In genomic region chr22:19608114-19608494, GRCh38 we compare ENCODE assay signal across 16 cellular contexts.
DNase-seq lines count a peak whose midpoint lies in the region; TF ChIP-seq lines count a peak whose summit lies in the region.
"Had no signal": no experiment of that assay in that cellular context is flagged by ENCODE, and none has a peak within 500 bp of the region (broad histone marks: within the 10 kb centered on the region; RNA-seq: fewer than 3 reads in every experiment).

No MANE protein-coding gene starts in this region.

- H2BK20ac ChIP-seq in H9 (ENCODE audit: low read depth, low read length, poor library complexity, severe bottlenecking): no peak overlapping the region

- in situ Hi-C loops in HAP-1 (cut with MboI; ENCODE audit: low sequenced_read_pairs): no loop called here

- no peak overlapping the region for H2AK5ac ChIP-seq in H9 (ENCODE audit: insufficient read length, low read length)

- H3K27ac ChIP-seq in H9 (ENCODE audit: insufficient read length, low read depth, low read length) (no peak overlapping the region), caudate nucleus (ENCODE audit: low read depth, low read length) (peak overlapping the region; percentile 64), prostate gland (peak overlapping the region; percentile 89 to 97), smooth muscle cell (ENCODE audit: low read depth) (no peak overlapping the region)
- H3K27ac ChIP-seq: A549 had no signal

- CTCF ChIA-PET in activated CD4-positive, alpha-beta T cell treated with anti-CD3 and anti-CD28 coated beads, Interleukin-2, amount 10 ng/mL, durations not matched to agents 7 days and 5 days (lab: Charles Lee): interaction anchor here (0.7 to 1.5 kb wide), 4 partner anchors 20 to 209 kb away, joined by 3 read pairs; no protein-coding TSS in a partner anchor

- H3K79me2 ChIP-seq in H9 (ENCODE audit: insufficient read depth, low read length) (no peaks in the 10 kb centered on the region), smooth muscle cell (ENCODE audit: low read depth) (no peaks in the 10 kb centered on the region)

- no peaks in the 10 kb centered on the region for H4K20me1 ChIP-seq in H9 (ENCODE audit: control insufficient read depth, insufficient read depth, insufficient read length)
- H4K20me1 ChIP-seq in smooth muscle cell (ENCODE audit: low read depth): no peaks in the 10 kb centered on the region

- TF ChIP-seq CTCF in H9 (conservative IDR thresholded peaks at IDR 0.05) (no peak), prostate gland (IDR thresholded peaks at IDR 0.05) (no peak), smooth muscle cell (IDR thresholded peaks at IDR 0.05; ENCODE audit: borderline replicate concordance, insufficient read depth, poor library complexity, severe bottlenecking) (no peak)

- DNase-seq in activated CD4-positive, alpha-beta T cell treated with anti-CD3 and anti-CD28 coated beads, Interleukin-2, amount 10 ng/mL, durations not matched to agents 7 days and 5 days: no peak
- no peak for DNase-seq in activated CD4-positive, alpha-beta T cell treated with anti-CD3 and anti-CD28 coated beads for 48 hours
- DNase-seq in H9 (no peak), caudate nucleus (lab: John Stamatoyannopoulos, UW) (no peak), prostate gland (ENCODE audit: low spot score) (no peak), NCI-H345 (lab: John Stamatoyannopoulos, UW) (no peak), smooth muscle cell (lab: John Stamatoyannopoulos, UW; ENCODE audit: unreplicated experiment) (no peak), HAP-1 (ENCODE audit: low spot score in 2 of 2) (no peak)
- DNase-seq: activated gamma-delta T cell treated with Interleukin-2 at 50 U/mL for 16 hours, hypothalamus, natural killer cell, NCI-H82, OCI-M1 had no signal

- no peak overlapping the region for H2BK12ac ChIP-seq in H9 (ENCODE audit: insufficient read length, low read depth, low read length)

- H2BK15ac ChIP-seq in H9 (ENCODE audit: low read depth, low read length): no peak overlapping the region

- H4K5ac ChIP-seq in H9 (ENCODE audit: insufficient read length, low read depth, low read length): no peak overlapping the region

- no peak overlapping the region for H3T11ph ChIP-seq in H9 (ENCODE audit: low read length)

- H4K8ac ChIP-seq in H9 (replicated peaks; ENCODE audit: insufficient read length, low read depth, low read length): no peak overlapping the region

- H3K27me3 Mint-ChIP-seq in activated CD4-positive, alpha-beta T cell treated with anti-CD3 and anti-CD28 coated beads, Interleukin-2, amount 10 ng/mL, durations not matched to agents 7 days and 5 days: no peaks in the 10 kb centered on the region
- no peaks in the 10 kb centered on the region; the same call in 1 of the 2 replicates for H3K27me3 Mint-ChIP-seq in H9 (ENCODE audit: low read depth)

- H2AFZ ChIP-seq in H9 (ENCODE audit: low read length) (no peak overlapping the region), smooth muscle cell (ENCODE audit: low read depth) (no peak overlapping the region)

- H3K14ac ChIP-seq in H9 (ENCODE audit: insufficient read depth, low read length): 0 out of 2 replicates have a peak overlapping the region, but pooled peaks have one; percentile 11

- H2BK5ac ChIP-seq in H9 (ENCODE audit: insufficient read length, low read length): no peak overlapping the region

- no peak overlapping the region for H2BK120ac ChIP-seq in H9 (ENCODE audit: low read depth, low read length, poor library complexity, severe bottlenecking)

- no peaks in the 10 kb centered on the region for H3K36me3 Mint-ChIP-seq in activated CD4-positive, alpha-beta T cell treated with anti-CD3 and anti-CD28 coated beads, Interleukin-2, amount 10 ng/mL, durations not matched to agents 7 days and 5 days (ENCODE audit: low read depth)
- no peaks in the 10 kb centered on the region for H3K36me3 Mint-ChIP-seq in H9 (ENCODE audit: insufficient read depth in 1 of 3, low read depth in 3 of 3)
- H3K36me3 Mint-ChIP-seq: memory B cell, natural killer cell had no signal

- H3K36me3 ChIP-seq in prostate gland (no peaks in the 10 kb centered on the region), smooth muscle cell (ENCODE audit: low read depth) (no peaks in the 10 kb centered on the region), HAP-1 (replicated peaks) (no peaks in the 10 kb centered on the region)

- intact Hi-C loops in prostate gland (cut with DNase I): no loop called here

- no peaks in the 10 kb centered on the region for H3K9me3 ChIP-seq in H9 (ENCODE audit: control insufficient read depth, low read depth, low read length)
- H3K9me3 ChIP-seq in prostate gland: no peaks in the 10 kb centered on the region
- H3K9me3 ChIP-seq in smooth muscle cell (replicated peaks; ENCODE audit: low read depth): no peaks in the 10 kb centered on the region
- no peaks in the 10 kb centered on the region for H3K9me3 ChIP-seq in HAP-1
- H3K9me3 ChIP-seq: A549 had no signal

- no peak overlapping the region for H3K4me3 Mint-ChIP-seq in activated CD4-positive, alpha-beta T cell treated with anti-CD3 and anti-CD28 coated beads, Interleukin-2, amount 10 ng/mL, durations not matched to agents 7 days and 5 days
- no peak overlapping the region for H3K4me3 Mint-ChIP-seq in H9
- H3K4me3 Mint-ChIP-seq: memory B cell, natural killer cell had no signal

- H3K9me3 Mint-ChIP-seq in activated CD4-positive, alpha-beta T cell treated with anti-CD3 and anti-CD28 coated beads, Interleukin-2, amount 10 ng/mL, durations not matched to agents 7 days and 5 days: peaks cover 4% of the 10 kb centered on the region
- H3K9me3 Mint-ChIP-seq in H9: no peaks in the 10 kb centered on the region
- H3K9me3 Mint-ChIP-seq: memory B cell, natural killer cell had no signal

- H3K4me1 Mint-ChIP-seq in activated CD4-positive, alpha-beta T cell treated with anti-CD3 and anti-CD28 coated beads, Interleukin-2, amount 10 ng/mL, durations not matched to agents 7 days and 5 days: peaks cover 55% of the 10 kb centered on the region
- peaks cover 31 to 52% of the 10 kb centered on the region in 2 experiments for H3K4me1 Mint-ChIP-seq in H9
- H3K4me1 Mint-ChIP-seq: natural killer cell had no signal

- no peak overlapping the region for H3K23ac ChIP-seq in H9 (ENCODE audit: insufficient read length, low read depth, low read length)

- H4K91ac ChIP-seq in H9 (ENCODE audit: insufficient read length, low read depth, low read length): no peak overlapping the region

- no peak overlapping the region for H3K4me2 ChIP-seq in H9 (ENCODE audit: insufficient read depth, insufficient read length, low read length)
- no peak overlapping the region for H3K4me2 ChIP-seq in smooth muscle cell
- H3K4me2 ChIP-seq: A549 had no signal

- H3K27me3 ChIP-seq in H9 (ENCODE audit: insufficient read depth, low read length) (no peaks in the 10 kb centered on the region), prostate gland (replicated peaks; ENCODE audit: insufficient read depth) (no peaks in the 10 kb centered on the region), smooth muscle cell (ENCODE audit: low read depth) (peaks cover 17% of the 10 kb centered on the region), HAP-1 (ENCODE audit: low read depth) (no peaks in the 10 kb centered on the region; the same call in 1 of the 2 replicates)

- no CpG with 5 or more reads among the region's 2 CpGs for WGBS in H9 (ENCODE audit: extremely low coverage, insufficient read length, low lambda C conversion rate)
- 77% methylated on average over 2 of the region's 2 CpGs for WGBS in prostate gland
- WGBS in smooth muscle cell (ENCODE audit: low lambda C conversion rate): 86% methylated on average over 2 of the region's 2 CpGs

- H3K18ac ChIP-seq in H9 (ENCODE audit: insufficient read length, low read depth, low read length): no peak overlapping the region

- no peaks in the 10 kb centered on the region for H3F3A ChIP-seq in smooth muscle cell (ENCODE audit: low read depth)

- no peaks in the 10 kb centered on the region for H3K23me2 ChIP-seq in H9 (ENCODE audit: insufficient read length, low read depth, low read length, poor library complexity, severe bottlenecking)

- no peak for TF ChIP-seq POLR2A in prostate gland (IDR thresholded peaks at IDR 0.05)

- H3K4me1 ChIP-seq in H9 (ENCODE audit: insufficient read depth, low read length): peaks cover 3% of the 10 kb centered on the region; the same call in 1 of the 2 replicates
- H3K4me1 ChIP-seq in prostate gland (replicated peaks): peaks cover 26% of the 10 kb centered on the region
- H3K4me1 ChIP-seq in smooth muscle cell (ENCODE audit: low read depth): no peaks in the 10 kb centered on the region
- H3K4me1 ChIP-seq in HAP-1: no peaks in the 10 kb centered on the region
- H3K4me1 ChIP-seq: A549 had no signal

- peak overlapping the region; percentile 16 for H3K27ac Mint-ChIP-seq in activated CD4-positive, alpha-beta T cell treated with anti-CD3 and anti-CD28 coated beads, Interleukin-2, amount 10 ng/mL, durations not matched to agents 7 days and 5 days
- H3K27ac Mint-ChIP-seq in H9: no peak overlapping the region
- H3K27ac Mint-ChIP-seq: memory B cell, natural killer cell had no signal

- no peak overlapping the region for H3K4ac ChIP-seq in H9 (ENCODE audit: low read depth, low read length)

- no peaks in the 10 kb centered on the region for H3K79me1 ChIP-seq in H9 (ENCODE audit: insufficient read depth, low read depth, low read length, poor library complexity, severe bottlenecking)

- no peak overlapping the region for H3K9ac ChIP-seq in H9 (ENCODE audit: extremely low read depth, insufficient read length, low read length)
- H3K9ac ChIP-seq in smooth muscle cell (ENCODE audit: low read depth): no peak overlapping the region

- POLR2A ChIA-PET in activated CD4-positive, alpha-beta T cell treated with anti-CD3 and anti-CD28 coated beads, Interleukin-2, amount 10 ng/mL, durations not matched to agents 7 days and 5 days (lab: Charles Lee): no interaction called here

- no peak overlapping the region for H3K56ac ChIP-seq in H9 (ENCODE audit: insufficient read length, low read depth, low read length)

- H3K4me3 ChIP-seq in prostate gland: no peak overlapping the region
- no peak overlapping the region for H3K4me3 ChIP-seq in smooth muscle cell
- no peak overlapping the region for H3K4me3 ChIP-seq in HAP-1
- H3K4me3 ChIP-seq: A549, GM12878 had no signal

Comparison
In these comparisons a context has a peak if more than half of its experiments do, and no peak if none do; other contexts are left out.
1. H3K27ac ChIP-seq: peak in caudate nucleus (single experiment) and prostate gland (2 of 2); none in H9 (single experiment) and smooth muscle cell (single experiment).